In the genomic region with DNA sequence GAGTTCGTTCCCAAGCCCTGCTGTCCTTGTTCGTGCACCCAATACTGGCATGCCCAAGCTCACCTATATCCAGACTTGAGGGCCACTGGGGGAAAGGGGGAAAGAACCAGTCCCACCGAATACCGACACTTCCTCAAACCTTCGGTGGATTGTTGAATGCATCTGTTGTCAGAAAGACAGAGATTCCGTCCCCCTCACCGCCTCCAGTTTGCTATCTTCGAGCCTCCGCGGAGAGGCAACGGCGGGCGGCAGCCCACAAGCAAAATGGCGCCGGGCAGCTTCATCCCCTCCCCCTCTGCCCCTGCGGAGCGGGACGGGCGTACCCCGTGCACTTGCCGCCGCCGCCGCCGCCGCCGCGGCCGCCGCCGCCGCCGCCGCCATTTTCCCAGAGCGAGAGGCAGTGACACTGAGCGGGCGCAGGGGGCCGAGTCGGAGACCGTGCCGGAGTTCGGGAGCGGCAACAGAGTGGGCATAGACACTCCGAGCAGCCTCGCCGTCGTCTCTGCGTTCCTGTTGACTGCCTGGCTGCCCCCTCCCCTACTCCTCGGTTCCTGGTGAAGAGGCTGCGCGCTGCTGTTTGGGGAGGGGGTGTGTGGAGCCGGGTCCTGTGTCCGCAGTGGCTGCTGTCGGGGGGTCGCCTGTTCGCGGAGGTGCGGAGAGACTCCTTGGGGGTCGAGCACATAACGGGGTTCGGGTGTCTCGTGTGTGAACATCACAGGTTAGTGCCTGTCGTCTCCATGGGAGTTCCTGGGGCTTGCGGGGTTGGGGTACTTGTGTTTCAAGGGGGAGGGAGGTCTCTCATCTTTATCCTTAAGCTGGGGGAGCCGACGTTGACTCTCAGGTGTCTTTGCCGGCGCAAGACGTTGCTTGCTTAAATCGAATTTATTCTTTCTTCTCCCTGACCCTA, we compare ENCODE assay signal across 1 cellular context.
A peak's percentile ranks its signal among the peaks of the same experiment; 100 is the strongest.
TF ChIP-seq lines count a peak whose summit lies in the region.

A gene with protein sequence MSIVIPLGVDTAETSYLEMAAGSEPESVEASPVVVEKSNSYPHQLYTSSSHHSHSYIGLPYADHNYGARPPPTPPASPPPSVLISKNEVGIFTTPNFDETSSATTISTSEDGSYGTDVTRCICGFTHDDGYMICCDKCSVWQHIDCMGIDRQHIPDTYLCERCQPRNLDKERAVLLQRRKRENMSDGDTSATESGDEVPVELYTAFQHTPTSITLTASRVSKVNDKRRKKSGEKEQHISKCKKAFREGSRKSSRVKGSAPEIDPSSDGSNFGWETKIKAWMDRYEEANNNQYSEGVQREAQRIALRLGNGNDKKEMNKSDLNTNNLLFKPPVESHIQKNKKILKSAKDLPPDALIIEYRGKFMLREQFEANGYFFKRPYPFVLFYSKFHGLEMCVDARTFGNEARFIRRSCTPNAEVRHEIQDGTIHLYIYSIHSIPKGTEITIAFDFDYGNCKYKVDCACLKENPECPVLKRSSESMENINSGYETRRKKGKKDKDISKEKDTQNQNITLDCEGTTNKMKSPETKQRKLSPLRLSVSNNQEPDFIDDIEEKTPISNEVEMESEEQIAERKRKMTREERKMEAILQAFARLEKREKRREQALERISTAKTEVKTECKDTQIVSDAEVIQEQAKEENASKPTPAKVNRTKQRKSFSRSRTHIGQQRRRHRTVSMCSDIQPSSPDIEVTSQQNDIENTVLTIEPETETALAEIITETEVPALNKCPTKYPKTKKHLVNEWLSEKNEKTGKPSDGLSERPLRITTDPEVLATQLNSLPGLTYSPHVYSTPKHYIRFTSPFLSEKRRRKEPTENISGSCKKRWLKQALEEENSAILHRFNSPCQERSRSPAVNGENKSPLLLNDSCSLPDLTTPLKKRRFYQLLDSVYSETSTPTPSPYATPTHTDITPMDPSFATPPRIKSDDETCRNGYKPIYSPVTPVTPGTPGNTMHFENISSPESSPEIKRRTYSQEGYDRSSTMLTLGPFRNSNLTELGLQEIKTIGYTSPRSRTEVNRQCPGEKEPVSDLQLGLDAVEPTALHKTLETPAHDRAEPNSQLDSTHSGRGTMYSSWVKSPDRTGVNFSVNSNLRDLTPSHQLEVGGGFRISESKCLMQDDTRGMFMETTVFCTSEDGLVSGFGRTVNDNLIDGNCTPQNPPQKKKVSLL (N-terminal part only) (plus strand): TSS at position 388 of the 907 bp plus-strand sequence. CDS start 26,748 bp downstream, outside the sequence.

TF ChIP-seq in HepG2, 621 proteins besides CTCF, POLR2A, EP300 and RAD21 (continues in another document):
- TF ChIP-seq TOE1 (CRISPR knock-in tag; IDR thresholded peaks at IDR 0.05) = 0 out of 2 replicates have a peak, but pooled peaks have one; percentile 3
- peak; percentile 45; the same call in 1 of the 2 replicates for TF ChIP-seq NR2F2 (IDR thresholded peaks at IDR 0.05; ENCODE audit: borderline replicate concordance, low read depth)
- TF ChIP-seq PRMT3 (CRISPR knock-in tag; IDR thresholded peaks at IDR 0.05; ENCODE audit: borderline replicate concordance, low read depth) = peak; percentile 31; the same call in 1 of the 2 replicates
- no peak for TF ChIP-seq SOX13 (IDR thresholded peaks at IDR 0.05)
- peak in 1 of 2 experiments; percentile 23; a peak in 1 of 4 replicates for TF ChIP-seq SOX13 (CRISPR knock-in tag; conservative IDR thresholded peaks at IDR 0.05 in 1 of 2, IDR thresholded peaks at IDR 0.05 in 1 of 2)
- TF ChIP-seq, protein P1, sequence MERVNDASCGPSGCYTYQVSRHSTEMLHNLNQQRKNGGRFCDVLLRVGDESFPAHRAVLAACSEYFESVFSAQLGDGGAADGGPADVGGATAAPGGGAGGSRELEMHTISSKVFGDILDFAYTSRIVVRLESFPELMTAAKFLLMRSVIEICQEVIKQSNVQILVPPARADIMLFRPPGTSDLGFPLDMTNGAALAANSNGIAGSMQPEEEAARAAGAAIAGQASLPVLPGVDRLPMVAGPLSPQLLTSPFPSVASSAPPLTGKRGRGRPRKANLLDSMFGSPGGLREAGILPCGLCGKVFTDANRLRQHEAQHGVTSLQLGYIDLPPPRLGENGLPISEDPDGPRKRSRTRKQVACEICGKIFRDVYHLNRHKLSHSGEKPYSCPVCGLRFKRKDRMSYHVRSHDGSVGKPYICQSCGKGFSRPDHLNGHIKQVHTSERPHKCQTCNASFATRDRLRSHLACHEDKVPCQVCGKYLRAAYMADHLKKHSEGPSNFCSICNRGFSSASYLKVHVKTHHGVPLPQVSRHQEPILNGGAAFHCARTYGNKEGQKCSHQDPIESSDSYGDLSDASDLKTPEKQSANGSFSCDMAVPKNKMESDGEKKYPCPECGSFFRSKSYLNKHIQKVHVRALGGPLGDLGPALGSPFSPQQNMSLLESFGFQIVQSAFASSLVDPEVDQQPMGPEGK (CRISPR knock-in tag; IDR thresholded peaks at IDR 0.05) = no peak
- no peak for TF ChIP-seq ZNF841 (CRISPR knock-in tag; IDR thresholded peaks at IDR 0.05; ENCODE audit: borderline replicate concordance)
- TF ChIP-seq GTF2F1 (IDR thresholded peaks at IDR 0.05; ENCODE audit: low read length) = 0 out of 2 replicates have a peak, but pooled peaks have one; percentile 9
- no peak for TF ChIP-seq ZNF282 (IDR thresholded peaks at IDR 0.05; ENCODE audit: partially characterized antibody)
- TF ChIP-seq ARID2 (CRISPR knock-in tag; IDR thresholded peaks at IDR 0.05; ENCODE audit: borderline replicate concordance) = peak; percentile 87
- no peak for TF ChIP-seq FOXJ3 (CRISPR knock-in tag; IDR thresholded peaks at IDR 0.05; ENCODE audit: borderline replicate concordance)
- TF ChIP-seq, protein P2, sequence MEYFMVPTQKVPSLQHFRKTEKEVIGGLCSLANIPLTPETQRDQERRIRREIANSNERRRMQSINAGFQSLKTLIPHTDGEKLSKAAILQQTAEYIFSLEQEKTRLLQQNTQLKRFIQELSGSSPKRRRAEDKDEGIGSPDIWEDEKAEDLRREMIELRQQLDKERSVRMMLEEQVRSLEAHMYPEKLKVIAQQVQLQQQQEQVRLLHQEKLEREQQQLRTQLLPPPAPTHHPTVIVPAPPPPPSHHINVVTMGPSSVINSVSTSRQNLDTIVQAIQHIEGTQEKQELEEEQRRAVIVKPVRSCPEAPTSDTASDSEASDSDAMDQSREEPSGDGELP (IDR thresholded peaks at IDR 0.05; ENCODE audit: borderline replicate concordance, low read depth) = peak; percentile 25; the same call in 1 of the 2 replicates
- TF ChIP-seq, protein P3, sequence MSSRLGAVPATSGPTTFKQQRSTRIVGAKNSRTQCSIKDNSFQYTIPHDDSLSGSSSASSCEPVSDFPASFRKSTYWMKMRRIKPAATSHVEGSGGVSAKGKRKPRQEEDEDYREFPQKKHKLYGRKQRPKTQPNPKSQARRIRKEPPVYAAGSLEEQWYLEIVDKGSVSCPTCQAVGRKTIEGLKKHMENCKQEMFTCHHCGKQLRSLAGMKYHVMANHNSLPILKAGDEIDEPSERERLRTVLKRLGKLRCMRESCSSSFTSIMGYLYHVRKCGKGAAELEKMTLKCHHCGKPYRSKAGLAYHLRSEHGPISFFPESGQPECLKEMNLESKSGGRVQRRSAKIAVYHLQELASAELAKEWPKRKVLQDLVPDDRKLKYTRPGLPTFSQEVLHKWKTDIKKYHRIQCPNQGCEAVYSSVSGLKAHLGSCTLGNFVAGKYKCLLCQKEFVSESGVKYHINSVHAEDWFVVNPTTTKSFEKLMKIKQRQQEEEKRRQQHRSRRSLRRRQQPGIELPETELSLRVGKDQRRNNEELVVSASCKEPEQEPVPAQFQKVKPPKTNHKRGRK (CRISPR knock-in tag; IDR thresholded peaks at IDR 0.05) = no peak
- TF ChIP-seq, protein P4, sequence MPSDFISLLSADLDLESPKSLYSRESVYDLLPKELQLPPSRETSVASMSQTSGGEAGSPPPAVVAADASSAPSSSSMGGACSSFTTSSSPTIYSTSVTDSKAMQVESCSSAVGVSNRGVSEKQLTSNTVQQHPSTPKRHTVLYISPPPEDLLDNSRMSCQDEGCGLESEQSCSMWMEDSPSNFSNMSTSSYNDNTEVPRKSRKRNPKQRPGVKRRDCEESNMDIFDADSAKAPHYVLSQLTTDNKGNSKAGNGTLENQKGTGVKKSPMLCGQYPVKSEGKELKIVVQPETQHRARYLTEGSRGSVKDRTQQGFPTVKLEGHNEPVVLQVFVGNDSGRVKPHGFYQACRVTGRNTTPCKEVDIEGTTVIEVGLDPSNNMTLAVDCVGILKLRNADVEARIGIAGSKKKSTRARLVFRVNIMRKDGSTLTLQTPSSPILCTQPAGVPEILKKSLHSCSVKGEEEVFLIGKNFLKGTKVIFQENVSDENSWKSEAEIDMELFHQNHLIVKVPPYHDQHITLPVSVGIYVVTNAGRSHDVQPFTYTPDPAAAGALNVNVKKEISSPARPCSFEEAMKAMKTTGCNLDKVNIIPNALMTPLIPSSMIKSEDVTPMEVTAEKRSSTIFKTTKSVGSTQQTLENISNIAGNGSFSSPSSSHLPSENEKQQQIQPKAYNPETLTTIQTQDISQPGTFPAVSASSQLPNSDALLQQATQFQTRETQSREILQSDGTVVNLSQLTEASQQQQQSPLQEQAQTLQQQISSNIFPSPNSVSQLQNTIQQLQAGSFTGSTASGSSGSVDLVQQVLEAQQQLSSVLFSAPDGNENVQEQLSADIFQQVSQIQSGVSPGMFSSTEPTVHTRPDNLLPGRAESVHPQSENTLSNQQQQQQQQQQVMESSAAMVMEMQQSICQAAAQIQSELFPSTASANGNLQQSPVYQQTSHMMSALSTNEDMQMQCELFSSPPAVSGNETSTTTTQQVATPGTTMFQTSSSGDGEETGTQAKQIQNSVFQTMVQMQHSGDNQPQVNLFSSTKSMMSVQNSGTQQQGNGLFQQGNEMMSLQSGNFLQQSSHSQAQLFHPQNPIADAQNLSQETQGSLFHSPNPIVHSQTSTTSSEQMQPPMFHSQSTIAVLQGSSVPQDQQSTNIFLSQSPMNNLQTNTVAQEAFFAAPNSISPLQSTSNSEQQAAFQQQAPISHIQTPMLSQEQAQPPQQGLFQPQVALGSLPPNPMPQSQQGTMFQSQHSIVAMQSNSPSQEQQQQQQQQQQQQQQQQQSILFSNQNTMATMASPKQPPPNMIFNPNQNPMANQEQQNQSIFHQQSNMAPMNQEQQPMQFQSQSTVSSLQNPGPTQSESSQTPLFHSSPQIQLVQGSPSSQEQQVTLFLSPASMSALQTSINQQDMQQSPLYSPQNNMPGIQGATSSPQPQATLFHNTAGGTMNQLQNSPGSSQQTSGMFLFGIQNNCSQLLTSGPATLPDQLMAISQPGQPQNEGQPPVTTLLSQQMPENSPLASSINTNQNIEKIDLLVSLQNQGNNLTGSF (CRISPR knock-in tag; IDR thresholded peaks at IDR 0.05) = 0 out of 2 replicates have a peak, but pooled peaks have one; percentile 35
- peak; percentile 99 for TF ChIP-seq HOXA3 (CRISPR knock-in tag; IDR thresholded peaks at IDR 0.05)
- TF ChIP-seq POGZ (CRISPR knock-in tag; IDR thresholded peaks at IDR 0.05) = no peak; the same call in 1 of the 2 replicates
- TF ChIP-seq, protein P5, sequence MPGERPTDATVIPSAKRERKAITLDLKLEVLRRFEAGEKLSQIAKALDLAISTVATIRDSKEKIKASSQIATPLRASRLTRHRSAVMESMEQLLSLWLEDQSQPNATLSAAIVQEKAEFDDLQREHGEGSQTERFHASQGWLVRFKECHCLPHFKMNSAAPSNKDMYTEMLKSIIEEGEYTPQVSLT (CRISPR knock-in tag; IDR thresholded peaks at IDR 0.05; ENCODE audit: borderline replicate concordance, low read depth) = no peak
- no peak; the same call in 1 of the 2 replicates for TF ChIP-seq ZNF644 (CRISPR knock-in tag; IDR thresholded peaks at IDR 0.05; ENCODE audit: low read depth)
- TF ChIP-seq, protein P6, sequence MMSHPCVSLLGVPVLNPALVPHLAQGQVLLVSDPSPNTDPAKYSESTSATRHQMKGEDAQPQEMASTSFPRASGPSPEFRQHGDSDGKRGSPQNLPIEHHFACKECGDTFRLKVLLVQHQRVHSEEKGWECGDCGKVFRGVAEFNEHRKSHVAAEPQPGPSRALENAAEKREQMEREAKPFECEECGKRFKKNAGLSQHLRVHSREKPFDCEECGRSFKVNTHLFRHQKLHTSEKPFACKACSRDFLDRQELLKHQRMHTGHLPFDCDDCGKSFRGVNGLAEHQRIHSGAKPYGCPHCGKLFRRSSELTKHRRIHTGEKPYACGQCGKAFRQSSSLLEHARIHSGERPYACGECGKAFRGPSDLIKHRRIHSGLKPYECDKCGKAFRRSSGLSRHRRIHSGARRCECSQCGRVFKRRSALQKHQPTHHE (CRISPR knock-in tag; IDR thresholded peaks at IDR 0.05; ENCODE audit: borderline replicate concordance) = no peak
- TF ChIP-seq NFE2L1 (CRISPR knock-in tag; IDR thresholded peaks at IDR 0.05; ENCODE audit: borderline replicate concordance) = no peak
- TF ChIP-seq, protein P7, sequence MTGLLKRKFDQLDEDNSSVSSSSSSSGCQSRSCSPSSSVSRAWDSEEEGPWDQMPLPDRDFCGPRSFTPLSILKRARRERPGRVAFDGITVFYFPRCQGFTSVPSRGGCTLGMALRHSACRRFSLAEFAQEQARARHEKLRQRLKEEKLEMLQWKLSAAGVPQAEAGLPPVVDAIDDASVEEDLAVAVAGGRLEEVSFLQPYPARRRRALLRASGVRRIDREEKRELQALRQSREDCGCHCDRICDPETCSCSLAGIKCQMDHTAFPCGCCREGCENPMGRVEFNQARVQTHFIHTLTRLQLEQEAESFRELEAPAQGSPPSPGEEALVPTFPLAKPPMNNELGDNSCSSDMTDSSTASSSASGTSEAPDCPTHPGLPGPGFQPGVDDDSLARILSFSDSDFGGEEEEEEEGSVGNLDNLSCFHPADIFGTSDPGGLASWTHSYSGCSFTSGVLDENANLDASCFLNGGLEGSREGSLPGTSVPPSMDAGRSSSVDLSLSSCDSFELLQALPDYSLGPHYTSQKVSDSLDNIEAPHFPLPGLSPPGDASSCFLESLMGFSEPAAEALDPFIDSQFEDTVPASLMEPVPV (CRISPR knock-in tag; IDR thresholded peaks at IDR 0.05) = peak; percentile 77; the same call in 1 of the 2 replicates
- peak; percentile 65 for TF ChIP-seq ZBTB38 (CRISPR knock-in tag; IDR thresholded peaks at IDR 0.05)
- peak; percentile 64 for TF ChIP-seq CHD2 (IDR thresholded peaks at IDR 0.05; ENCODE audit: low read depth, low read length)
- TF ChIP-seq ZBTB7B (CRISPR knock-in tag; IDR thresholded peaks at IDR 0.05) = 0 out of 2 replicates have a peak, but pooled peaks have one; percentile 20
- TF ChIP-seq FOSL1 (CRISPR knock-in tag; IDR thresholded peaks at IDR 0.05; ENCODE audit: borderline replicate concordance) = no peak
- TF ChIP-seq FOXK1 (CRISPR knock-in tag; IDR thresholded peaks at IDR 0.05; ENCODE audit: borderline replicate concordance, low read depth) = no peak
- peak; percentile 86 for TF ChIP-seq DMAP1 (CRISPR knock-in tag; IDR thresholded peaks at IDR 0.05)
- TF ChIP-seq SP2 (CRISPR knock-in tag; IDR thresholded peaks at IDR 0.05) = peak; percentile 14; the same call in 1 of the 2 replicates
- TF ChIP-seq HDAC2 (CRISPR knock-in tag; IDR thresholded peaks at IDR 0.05) = peak; percentile 15; the same call in 1 of the 2 replicates
- TF ChIP-seq SMYD3 (CRISPR knock-in tag; IDR thresholded peaks at IDR 0.05) = peak; percentile 93; the same call in 1 of the 2 replicates
